ENCODE assay signal across 1 cellular context in genomic region chr11:13207270-13207664, GRCh38.
TF ChIP-seq lines count a peak whose summit lies in the region.

No MANE protein-coding gene starts in this region.

TF ChIP-seq in SK-N-SH, 30 proteins besides CTCF, POLR2A, EP300 and RAD21 (continued from another document):
- TF ChIP-seq MEF2A (IDR thresholded peaks at IDR 0.05; ENCODE audit: borderline replicate concordance, low read depth) (no peak), POLR2AphosphoS5 (IDR thresholded peaks at IDR 0.05; ENCODE audit: low read depth, low read length) (no peak)
- TF ChIP-seq, protein P1, sequence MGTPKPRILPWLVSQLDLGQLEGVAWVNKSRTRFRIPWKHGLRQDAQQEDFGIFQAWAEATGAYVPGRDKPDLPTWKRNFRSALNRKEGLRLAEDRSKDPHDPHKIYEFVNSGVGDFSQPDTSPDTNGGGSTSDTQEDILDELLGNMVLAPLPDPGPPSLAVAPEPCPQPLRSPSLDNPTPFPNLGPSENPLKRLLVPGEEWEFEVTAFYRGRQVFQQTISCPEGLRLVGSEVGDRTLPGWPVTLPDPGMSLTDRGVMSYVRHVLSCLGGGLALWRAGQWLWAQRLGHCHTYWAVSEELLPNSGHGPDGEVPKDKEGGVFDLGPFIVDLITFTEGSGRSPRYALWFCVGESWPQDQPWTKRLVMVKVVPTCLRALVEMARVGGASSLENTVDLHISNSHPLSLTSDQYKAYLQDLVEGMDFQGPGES (IDR thresholded peaks at IDR 0.05; ENCODE audit: low read depth, low read length): no peak
TF ChIP-seq in SK-N-SH: peak in this region for 0.
